Comparison of ENCODE assay signal across 8 cellular contexts in genomic region chr2:45651415-45652089, GRCh38. TPM values are rescaled to one million over a fixed set of nuclear protein-coding genes. Genes with fewer than 3 reads are reported as not detected.
DNase-seq lines count a peak whose midpoint lies in the region; ATAC-seq, FAIRE-seq and TF ChIP-seq lines count a peak whose summit lies in the region.

Gene PRKCE, plus strand, starts transcription at chr2:45651675.

- H3K9me3 Mint-ChIP-seq in activated T-cell treated with anti-CD3 and anti-CD28 coated beads, Interleukin-2, amount 50 U/mL, for 24 hours, result no peaks in the 10 kb centered on the region

- H3K27ac Mint-ChIP-seq in activated T-cell treated with anti-CD3 and anti-CD28 coated beads, Interleukin-2, amount 50 U/mL, for 24 hours, result peak within 1 kb of the TSS; percentile 94

- peak within 1 kb of the TSS; percentile 97 for H3K27ac ChIP-seq in mucosa of rectum (ENCODE audit: low read depth in 2 of 2, low read length in 2 of 2)

- no peaks in the 10 kb centered on the region for H3K9me3 ChIP-seq in mucosa of rectum (ENCODE audit: control insufficient read depth in 2 of 2, low read length in 2 of 2)

- H3K9ac ChIP-seq in mucosa of rectum (ENCODE audit: low read depth in 1 of 2, low read length in 2 of 2), result peak within 1 kb of the TSS; percentile 92 to 94

- H3K27me3 Mint-ChIP-seq in activated T-cell treated with anti-CD3 and anti-CD28 coated beads, Interleukin-2, amount 50 U/mL, for 24 hours, result peaks cover 10% of the 10 kb centered on the region

- H3K4me3 ChIP-seq in GM12875 (ENCODE audit: low read depth, low read length) (peak within 1 kb of the TSS; percentile 79), mucosa of rectum (ENCODE audit: low read length in 2 of 2) (peak within 1 kb of the TSS; percentile 79 to 88)

- peak; percentile 13 for DNase-seq in HCEC 1CT
- DNase-seq in NAMALWA (ENCODE audit: low spot score), result peak; percentile 52
- DNase-seq in activated T-cell treated with anti-CD3 and anti-CD28 coated beads, Interleukin-2, amount 50 U/mL, for 24 hours, result no peak
- DNase-seq in stimulated activated naive CD4-positive, alpha-beta T cell (lab: John Stamatoyannopoulos, UW), result peak in 5 of 6 experiments; percentile 30 to 78 (median 48)
- DNase-seq in RCC 7860 (ENCODE audit: low spot score), result no peak

- TF ChIP-seq CTCF in GM12875 (IDR thresholded peaks at IDR 0.05; ENCODE audit: borderline replicate concordance, insufficient read depth, low read depth, low read length), result no peak

- no peaks in the 10 kb centered on the region for H3K27me3 ChIP-seq in mucosa of rectum (ENCODE audit: control insufficient read depth in 2 of 2, insufficient read depth in 2 of 2, low read length in 2 of 2)

- peak within 1 kb of the TSS; percentile 85 for H3K4me3 Mint-ChIP-seq in activated T-cell treated with anti-CD3 and anti-CD28 coated beads, Interleukin-2, amount 50 U/mL, for 24 hours

- H3K36me3 Mint-ChIP-seq in activated T-cell treated with anti-CD3 and anti-CD28 coated beads, Interleukin-2, amount 50 U/mL, for 24 hours (ENCODE audit: low read depth), result peaks cover 14% of the 10 kb centered on the region

- peaks cover 17% of the 10 kb centered on the region in 2 donors for H3K4me1 ChIP-seq in mucosa of rectum (ENCODE audit: control insufficient read depth in 2 of 2, insufficient read depth in 2 of 2, low read length in 2 of 2)

- no peak for FAIRE-seq in RCC 7860 (lab: Jason Lieb, UNC)

- H3K4me1 Mint-ChIP-seq in activated T-cell treated with anti-CD3 and anti-CD28 coated beads, Interleukin-2, amount 50 U/mL, for 24 hours (ENCODE audit: low read depth), result peaks cover 33% of the 10 kb centered on the region

- no peaks in the 10 kb centered on the region for H3K36me3 ChIP-seq in mucosa of rectum (ENCODE audit: control insufficient read depth in 2 of 2, insufficient read depth in 2 of 2, low read length in 2 of 2)

- ATAC-seq in esophagus mucosa, result peak; percentile 27

RNA-seq across cellular contexts. Expression of gene PRKCE, which starts in this region (rescaled TPM):
- 13.1 TPM for total RNA-seq in esophagus mucosa

Comparison
In these comparisons a context has a peak if more than half of its experiments do, and no peak if none do; other contexts are left out.
1. DNase-seq: peak in HCEC 1CT (single experiment), NAMALWA (single experiment) and stimulated activated naive CD4-positive, alpha-beta T cell (5 of 6); none in activated T-cell treated with anti-CD3 and anti-CD28 coated beads, Interleukin-2, amount 50 U/mL, for 24 hours (single experiment) and RCC 7860 (single experiment).